In the genomic region with DNA sequence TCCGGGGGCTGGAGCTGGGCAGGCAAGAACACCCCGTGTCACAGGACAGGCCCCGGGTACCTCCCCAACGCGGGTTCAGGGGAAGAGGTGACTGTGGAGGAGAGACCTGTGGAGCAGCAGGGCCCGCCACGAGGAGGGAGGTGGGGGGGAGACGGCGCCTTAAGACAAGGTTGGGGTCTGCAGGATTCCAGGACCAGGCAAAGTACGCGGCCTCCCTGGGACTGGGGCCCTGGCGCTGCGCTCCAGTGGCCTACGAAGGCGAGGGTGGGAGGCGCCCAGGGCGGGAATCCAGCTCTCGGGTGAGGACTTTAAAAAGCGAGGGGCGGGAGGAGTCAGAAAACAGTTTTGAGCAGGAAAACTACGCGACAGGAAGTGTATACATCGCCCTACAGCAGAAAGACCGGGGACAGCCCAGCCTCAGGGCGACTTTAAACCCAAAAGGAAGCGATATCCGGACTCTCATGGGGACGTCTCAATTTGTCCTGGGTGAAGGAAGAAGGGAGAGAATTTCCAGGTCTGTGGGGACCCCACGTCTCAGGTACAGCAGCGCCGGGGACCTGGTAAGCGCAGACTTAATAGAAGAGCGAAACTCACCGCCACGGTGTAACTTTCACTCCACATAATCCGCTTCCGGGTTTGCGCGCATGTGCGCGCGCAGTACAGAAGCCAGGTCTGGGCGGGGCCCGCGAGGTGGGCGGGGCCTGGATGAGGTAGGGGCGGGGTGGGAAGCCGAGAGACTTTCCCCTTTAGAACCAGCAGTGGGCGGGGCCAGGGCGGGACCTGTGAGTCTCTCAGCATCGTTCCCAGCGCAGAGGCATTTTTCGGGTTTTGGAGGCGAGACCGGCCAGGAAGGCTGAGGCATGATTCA, we compare ENCODE assay signal across 1 cellular context.
A peak's percentile ranks its signal among the peaks of the same experiment; 100 is the strongest.
TF ChIP-seq lines count a peak whose summit lies in the region.

A gene (minus strand): TSS at position 638 of the 868 bp plus-strand sequence.

TF ChIP-seq in HepG2, 621 proteins besides CTCF, POLR2A, EP300 and RAD21 (continued from another document and continues in another):
- TF ChIP-seq, protein P1, sequence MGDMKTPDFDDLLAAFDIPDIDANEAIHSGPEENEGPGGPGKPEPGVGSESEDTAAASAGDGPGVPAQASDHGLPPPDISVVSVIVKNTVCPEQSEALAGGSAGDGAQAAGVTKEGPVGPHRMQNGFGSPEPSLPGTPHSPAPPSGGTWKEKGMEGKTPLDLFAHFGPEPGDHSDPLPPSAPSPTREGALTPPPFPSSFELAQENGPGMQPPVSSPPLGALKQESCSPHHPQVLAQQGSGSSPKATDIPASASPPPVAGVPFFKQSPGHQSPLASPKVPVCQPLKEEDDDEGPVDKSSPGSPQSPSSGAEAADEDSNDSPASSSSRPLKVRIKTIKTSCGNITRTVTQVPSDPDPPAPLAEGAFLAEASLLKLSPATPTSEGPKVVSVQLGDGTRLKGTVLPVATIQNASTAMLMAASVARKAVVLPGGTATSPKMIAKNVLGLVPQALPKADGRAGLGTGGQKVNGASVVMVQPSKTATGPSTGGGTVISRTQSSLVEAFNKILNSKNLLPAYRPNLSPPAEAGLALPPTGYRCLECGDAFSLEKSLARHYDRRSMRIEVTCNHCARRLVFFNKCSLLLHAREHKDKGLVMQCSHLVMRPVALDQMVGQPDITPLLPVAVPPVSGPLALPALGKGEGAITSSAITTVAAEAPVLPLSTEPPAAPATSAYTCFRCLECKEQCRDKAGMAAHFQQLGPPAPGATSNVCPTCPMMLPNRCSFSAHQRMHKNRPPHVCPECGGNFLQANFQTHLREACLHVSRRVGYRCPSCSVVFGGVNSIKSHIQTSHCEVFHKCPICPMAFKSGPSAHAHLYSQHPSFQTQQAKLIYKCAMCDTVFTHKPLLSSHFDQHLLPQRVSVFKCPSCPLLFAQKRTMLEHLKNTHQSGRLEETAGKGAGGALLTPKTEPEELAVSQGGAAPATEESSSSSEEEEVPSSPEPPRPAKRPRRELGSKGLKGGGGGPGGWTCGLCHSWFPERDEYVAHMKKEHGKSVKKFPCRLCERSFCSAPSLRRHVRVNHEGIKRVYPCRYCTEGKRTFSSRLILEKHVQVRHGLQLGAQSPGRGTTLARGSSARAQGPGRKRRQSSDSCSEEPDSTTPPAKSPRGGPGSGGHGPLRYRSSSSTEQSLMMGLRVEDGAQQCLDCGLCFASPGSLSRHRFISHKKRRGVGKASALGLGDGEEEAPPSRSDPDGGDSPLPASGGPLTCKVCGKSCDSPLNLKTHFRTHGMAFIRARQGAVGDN (CRISPR knock-in tag; IDR thresholded peaks at IDR 0.05) = peak; percentile 47; the same call in 1 of the 2 replicates
- TF ChIP-seq ZNF124 (CRISPR knock-in tag; IDR thresholded peaks at IDR 0.05) (no peak), ZNF572 (CRISPR knock-in tag; IDR thresholded peaks at IDR 0.05) (no peak), ZNF552 (CRISPR knock-in tag; IDR thresholded peaks at IDR 0.05; ENCODE audit: borderline replicate concordance) (no peak), SRSF9 (IDR thresholded peaks at IDR 0.05; ENCODE audit: borderline replicate concordance, insufficient read depth, low read depth, low read length, poor library complexity, severe bottlenecking) (no peak), GATAD2A (CRISPR knock-in tag; IDR thresholded peaks at IDR 0.05) (no peak), SRSF1 (optimal IDR thresholded peaks at IDR 0.05; ENCODE audit: low read depth, low read length) (no peak), SP4 (CRISPR knock-in tag; IDR thresholded peaks at IDR 0.05) (0 out of 2 replicates have a peak, but pooled peaks have one; percentile 20), ETV6 (CRISPR knock-in tag; conservative IDR thresholded peaks at IDR 0.05) (no peak), YY1 (IDR thresholded peaks at IDR 0.05; ENCODE audit: insufficient read depth, insufficient replicate concordance, low read depth, low read length) (no peak), KLF9 (CRISPR knock-in tag; IDR thresholded peaks at IDR 0.05; ENCODE audit: low read depth) (no peak), KAT8 (CRISPR knock-in tag; IDR thresholded peaks at IDR 0.05) (peak; percentile 70; the same call in 1 of the 2 replicates), MEF2D (CRISPR knock-in tag; IDR thresholded peaks at IDR 0.05) (no peak), ADNP (CRISPR knock-in tag; IDR thresholded peaks at IDR 0.05) (no peak), ZNF180 (CRISPR knock-in tag; IDR thresholded peaks at IDR 0.05; ENCODE audit: borderline replicate concordance, low read depth) (no peak), MTA1 (CRISPR knock-in tag; IDR thresholded peaks at IDR 0.05; ENCODE audit: borderline replicate concordance) (no peak), RELA (CRISPR knock-in tag; IDR thresholded peaks at IDR 0.05) (no peak), NFKBIZ (CRISPR knock-in tag; IDR thresholded peaks at IDR 0.05) (no peak), ZNF335 (CRISPR knock-in tag; IDR thresholded peaks at IDR 0.05) (no peak), SATB2 (CRISPR knock-in tag; IDR thresholded peaks at IDR 0.05) (0 out of 2 replicates have a peak, but pooled peaks have one; percentile 56), PHF20 (CRISPR knock-in tag; IDR thresholded peaks at IDR 0.05) (peak; percentile 37; the same call in 1 of the 2 replicates), NR3C1 (CRISPR knock-in tag; IDR thresholded peaks at IDR 0.05) (no peak), ZNF430 (CRISPR knock-in tag; IDR thresholded peaks at IDR 0.05) (peak; percentile 21; the same call in 1 of the 2 replicates), ZNF205 (CRISPR knock-in tag; IDR thresholded peaks at IDR 0.05) (no peak), POLR2G (IDR thresholded peaks at IDR 0.05; ENCODE audit: low read depth, low read length) (peak; percentile 64), REPIN1 (CRISPR knock-in tag; IDR thresholded peaks at IDR 0.05; ENCODE audit: borderline replicate concordance, low read depth) (no peak)
- TF ChIP-seq, protein P2, sequence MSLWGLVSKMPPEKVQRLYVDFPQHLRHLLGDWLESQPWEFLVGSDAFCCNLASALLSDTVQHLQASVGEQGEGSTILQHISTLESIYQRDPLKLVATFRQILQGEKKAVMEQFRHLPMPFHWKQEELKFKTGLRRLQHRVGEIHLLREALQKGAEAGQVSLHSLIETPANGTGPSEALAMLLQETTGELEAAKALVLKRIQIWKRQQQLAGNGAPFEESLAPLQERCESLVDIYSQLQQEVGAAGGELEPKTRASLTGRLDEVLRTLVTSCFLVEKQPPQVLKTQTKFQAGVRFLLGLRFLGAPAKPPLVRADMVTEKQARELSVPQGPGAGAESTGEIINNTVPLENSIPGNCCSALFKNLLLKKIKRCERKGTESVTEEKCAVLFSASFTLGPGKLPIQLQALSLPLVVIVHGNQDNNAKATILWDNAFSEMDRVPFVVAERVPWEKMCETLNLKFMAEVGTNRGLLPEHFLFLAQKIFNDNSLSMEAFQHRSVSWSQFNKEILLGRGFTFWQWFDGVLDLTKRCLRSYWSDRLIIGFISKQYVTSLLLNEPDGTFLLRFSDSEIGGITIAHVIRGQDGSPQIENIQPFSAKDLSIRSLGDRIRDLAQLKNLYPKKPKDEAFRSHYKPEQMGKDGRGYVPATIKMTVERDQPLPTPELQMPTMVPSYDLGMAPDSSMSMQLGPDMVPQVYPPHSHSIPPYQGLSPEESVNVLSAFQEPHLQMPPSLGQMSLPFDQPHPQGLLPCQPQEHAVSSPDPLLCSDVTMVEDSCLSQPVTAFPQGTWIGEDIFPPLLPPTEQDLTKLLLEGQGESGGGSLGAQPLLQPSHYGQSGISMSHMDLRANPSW (CRISPR knock-in tag; IDR thresholded peaks at IDR 0.05; ENCODE audit: borderline replicate concordance) = no peak
- TF ChIP-seq, protein P3, sequence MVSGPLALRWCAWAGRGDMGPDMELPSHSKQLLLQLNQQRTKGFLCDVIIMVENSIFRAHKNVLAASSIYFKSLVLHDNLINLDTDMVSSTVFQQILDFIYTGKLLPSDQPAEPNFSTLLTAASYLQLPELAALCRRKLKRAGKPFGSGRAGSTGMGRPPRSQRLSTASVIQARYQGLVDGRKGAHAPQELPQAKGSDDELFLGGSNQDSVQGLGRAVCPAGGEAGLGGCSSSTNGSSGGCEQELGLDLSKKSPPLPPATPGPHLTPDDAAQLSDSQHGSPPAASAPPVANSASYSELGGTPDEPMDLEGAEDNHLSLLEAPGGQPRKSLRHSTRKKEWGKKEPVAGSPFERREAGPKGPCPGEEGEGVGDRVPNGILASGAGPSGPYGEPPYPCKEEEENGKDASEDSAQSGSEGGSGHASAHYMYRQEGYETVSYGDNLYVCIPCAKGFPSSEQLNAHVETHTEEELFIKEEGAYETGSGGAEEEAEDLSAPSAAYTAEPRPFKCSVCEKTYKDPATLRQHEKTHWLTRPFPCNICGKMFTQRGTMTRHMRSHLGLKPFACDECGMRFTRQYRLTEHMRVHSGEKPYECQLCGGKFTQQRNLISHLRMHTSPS (CRISPR knock-in tag; IDR thresholded peaks at IDR 0.05; ENCODE audit: low read depth) = no peak
- TF ChIP-seq, protein P4, sequence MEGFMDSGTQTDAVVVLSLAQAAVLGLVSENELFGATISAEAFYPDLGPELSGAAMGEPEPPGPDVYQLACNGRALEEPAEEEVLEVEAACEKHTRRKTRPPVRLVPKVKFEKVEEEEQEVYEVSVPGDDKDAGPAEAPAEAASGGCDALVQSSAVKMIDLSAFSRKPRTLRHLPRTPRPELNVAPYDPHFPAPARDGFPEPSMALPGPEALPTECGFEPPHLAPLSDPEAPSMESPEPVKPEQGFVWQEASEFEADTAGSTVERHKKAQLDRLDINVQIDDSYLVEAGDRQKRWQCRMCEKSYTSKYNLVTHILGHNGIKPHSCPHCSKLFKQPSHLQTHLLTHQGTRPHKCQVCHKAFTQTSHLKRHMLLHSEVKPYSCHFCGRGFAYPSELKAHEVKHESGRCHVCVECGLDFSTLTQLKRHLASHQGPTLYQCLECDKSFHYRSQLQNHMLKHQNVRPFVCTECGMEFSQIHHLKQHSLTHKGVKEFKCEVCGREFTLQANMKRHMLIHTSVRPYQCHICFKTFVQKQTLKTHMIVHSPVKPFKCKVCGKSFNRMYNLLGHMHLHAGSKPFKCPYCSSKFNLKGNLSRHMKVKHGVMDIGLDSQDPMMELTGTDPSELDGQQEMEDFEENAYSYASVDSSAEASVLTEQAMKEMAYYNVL (CRISPR knock-in tag; IDR thresholded peaks at IDR 0.05; ENCODE audit: borderline replicate concordance) = peak; percentile 36; the same call in 1 of the 2 replicates
- TF ChIP-seq, protein P5, sequence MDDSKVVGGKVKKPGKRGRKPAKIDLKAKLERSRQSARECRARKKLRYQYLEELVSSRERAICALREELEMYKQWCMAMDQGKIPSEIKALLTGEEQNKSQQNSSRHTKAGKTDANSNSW (CRISPR knock-in tag; IDR thresholded peaks at IDR 0.05; ENCODE audit: borderline replicate concordance) = no peak
- TF ChIP-seq, protein P6, sequence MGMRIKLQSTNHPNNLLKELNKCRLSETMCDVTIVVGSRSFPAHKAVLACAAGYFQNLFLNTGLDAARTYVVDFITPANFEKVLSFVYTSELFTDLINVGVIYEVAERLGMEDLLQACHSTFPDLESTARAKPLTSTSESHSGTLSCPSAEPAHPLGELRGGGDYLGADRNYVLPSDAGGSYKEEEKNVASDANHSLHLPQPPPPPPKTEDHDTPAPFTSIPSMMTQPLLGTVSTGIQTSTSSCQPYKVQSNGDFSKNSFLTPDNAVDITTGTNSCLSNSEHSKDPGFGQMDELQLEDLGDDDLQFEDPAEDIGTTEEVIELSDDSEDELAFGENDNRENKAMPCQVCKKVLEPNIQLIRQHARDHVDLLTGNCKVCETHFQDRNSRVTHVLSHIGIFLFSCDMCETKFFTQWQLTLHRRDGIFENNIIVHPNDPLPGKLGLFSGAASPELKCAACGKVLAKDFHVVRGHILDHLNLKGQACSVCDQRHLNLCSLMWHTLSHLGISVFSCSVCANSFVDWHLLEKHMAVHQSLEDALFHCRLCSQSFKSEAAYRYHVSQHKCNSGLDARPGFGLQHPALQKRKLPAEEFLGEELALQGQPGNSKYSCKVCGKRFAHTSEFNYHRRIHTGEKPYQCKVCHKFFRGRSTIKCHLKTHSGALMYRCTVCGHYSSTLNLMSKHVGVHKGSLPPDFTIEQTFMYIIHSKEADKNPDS (CRISPR knock-in tag; IDR thresholded peaks at IDR 0.05) = no peak
- TF ChIP-seq, protein P7, sequence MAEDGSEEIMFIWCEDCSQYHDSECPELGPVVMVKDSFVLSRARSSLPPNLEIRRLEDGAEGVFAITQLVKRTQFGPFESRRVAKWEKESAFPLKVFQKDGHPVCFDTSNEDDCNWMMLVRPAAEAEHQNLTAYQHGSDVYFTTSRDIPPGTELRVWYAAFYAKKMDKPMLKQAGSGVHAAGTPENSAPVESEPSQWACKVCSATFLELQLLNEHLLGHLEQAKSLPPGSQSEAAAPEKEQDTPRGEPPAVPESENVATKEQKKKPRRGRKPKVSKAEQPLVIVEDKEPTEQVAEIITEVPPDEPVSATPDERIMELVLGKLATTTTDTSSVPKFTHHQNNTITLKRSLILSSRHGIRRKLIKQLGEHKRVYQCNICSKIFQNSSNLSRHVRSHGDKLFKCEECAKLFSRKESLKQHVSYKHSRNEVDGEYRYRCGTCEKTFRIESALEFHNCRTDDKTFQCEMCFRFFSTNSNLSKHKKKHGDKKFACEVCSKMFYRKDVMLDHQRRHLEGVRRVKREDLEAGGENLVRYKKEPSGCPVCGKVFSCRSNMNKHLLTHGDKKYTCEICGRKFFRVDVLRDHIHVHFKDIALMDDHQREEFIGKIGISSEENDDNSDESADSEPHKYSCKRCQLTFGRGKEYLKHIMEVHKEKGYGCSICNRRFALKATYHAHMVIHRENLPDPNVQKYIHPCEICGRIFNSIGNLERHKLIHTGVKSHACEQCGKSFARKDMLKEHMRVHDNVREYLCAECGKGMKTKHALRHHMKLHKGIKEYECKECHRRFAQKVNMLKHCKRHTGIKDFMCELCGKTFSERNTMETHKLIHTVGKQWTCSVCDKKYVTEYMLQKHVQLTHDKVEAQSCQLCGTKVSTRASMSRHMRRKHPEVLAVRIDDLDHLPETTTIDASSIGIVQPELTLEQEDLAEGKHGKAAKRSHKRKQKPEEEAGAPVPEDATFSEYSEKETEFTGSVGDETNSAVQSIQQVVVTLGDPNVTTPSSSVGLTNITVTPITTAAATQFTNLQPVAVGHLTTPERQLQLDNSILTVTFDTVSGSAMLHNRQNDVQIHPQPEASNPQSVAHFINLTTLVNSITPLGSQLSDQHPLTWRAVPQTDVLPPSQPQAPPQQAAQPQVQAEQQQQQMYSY (CRISPR knock-in tag; IDR thresholded peaks at IDR 0.05) = no peak
- TF ChIP-seq, protein P8, sequence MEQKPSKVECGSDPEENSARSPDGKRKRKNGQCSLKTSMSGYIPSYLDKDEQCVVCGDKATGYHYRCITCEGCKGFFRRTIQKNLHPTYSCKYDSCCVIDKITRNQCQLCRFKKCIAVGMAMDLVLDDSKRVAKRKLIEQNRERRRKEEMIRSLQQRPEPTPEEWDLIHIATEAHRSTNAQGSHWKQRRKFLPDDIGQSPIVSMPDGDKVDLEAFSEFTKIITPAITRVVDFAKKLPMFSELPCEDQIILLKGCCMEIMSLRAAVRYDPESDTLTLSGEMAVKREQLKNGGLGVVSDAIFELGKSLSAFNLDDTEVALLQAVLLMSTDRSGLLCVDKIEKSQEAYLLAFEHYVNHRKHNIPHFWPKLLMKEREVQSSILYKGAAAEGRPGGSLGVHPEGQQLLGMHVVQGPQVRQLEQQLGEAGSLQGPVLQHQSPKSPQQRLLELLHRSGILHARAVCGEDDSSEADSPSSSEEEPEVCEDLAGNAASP (CRISPR knock-in tag; IDR thresholded peaks at IDR 0.05; ENCODE audit: borderline replicate concordance) = no peak
- TF ChIP-seq, protein P9, sequence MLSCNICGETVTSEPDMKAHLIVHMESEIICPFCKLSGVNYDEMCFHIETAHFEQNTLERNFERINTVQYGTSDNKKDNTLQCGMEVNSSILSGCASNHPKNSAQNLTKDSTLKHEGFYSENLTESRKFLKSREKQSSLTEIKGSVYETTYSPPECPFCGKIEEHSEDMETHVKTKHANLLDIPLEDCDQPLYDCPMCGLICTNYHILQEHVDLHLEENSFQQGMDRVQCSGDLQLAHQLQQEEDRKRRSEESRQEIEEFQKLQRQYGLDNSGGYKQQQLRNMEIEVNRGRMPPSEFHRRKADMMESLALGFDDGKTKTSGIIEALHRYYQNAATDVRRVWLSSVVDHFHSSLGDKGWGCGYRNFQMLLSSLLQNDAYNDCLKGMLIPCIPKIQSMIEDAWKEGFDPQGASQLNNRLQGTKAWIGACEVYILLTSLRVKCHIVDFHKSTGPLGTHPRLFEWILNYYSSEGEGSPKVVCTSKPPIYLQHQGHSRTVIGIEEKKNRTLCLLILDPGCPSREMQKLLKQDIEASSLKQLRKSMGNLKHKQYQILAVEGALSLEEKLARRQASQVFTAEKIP (CRISPR knock-in tag; IDR thresholded peaks at IDR 0.05; ENCODE audit: borderline replicate concordance) = no peak
